In genomic region chr2:148645135-148645924, GRCh38 we compare ENCODE assay signal across 8 cellular contexts. TPM values are rescaled to one million over a fixed set of nuclear protein-coding genes. Genes with fewer than 3 reads are reported as not detected.
DNase-seq lines count a peak whose midpoint lies in the region; ATAC-seq, FAIRE-seq and TF ChIP-seq lines count a peak whose summit lies in the region.

No MANE protein-coding gene starts in this region.

- H2BK120ac ChIP-seq in IMR-90 (ENCODE audit: low read depth, low read length): peak overlapping the region; percentile 99

- peak overlapping the region; percentile 99 for H2AK9ac ChIP-seq in IMR-90 (replicated peaks; ENCODE audit: low read depth, low read length, poor library complexity)

- H2BK20ac ChIP-seq in IMR-90 (ENCODE audit: low read depth, low read length): peak overlapping the region; percentile 89

- peak overlapping the region; percentile 100 for H3K23ac ChIP-seq in IMR-90 (ENCODE audit: low read depth, low read length)

- H4K91ac ChIP-seq in IMR-90 (ENCODE audit: insufficient read depth, low read depth, low read length): peak overlapping the region; percentile 98

- H3K9me3 ChIP-seq in IMR-90 (ENCODE audit: control insufficient read depth, insufficient read depth, low read length) (no peaks in the 10 kb centered on the region), OCI-LY3 (ENCODE audit: insufficient read depth, low read length) (no peaks in the 10 kb centered on the region), endothelial cell of umbilical vein (replicated peaks; ENCODE audit: control insufficient read depth, insufficient read depth, low read length) (no peaks in the 10 kb centered on the region)

- H3K79me2 ChIP-seq in OCI-LY3 (ENCODE audit: low read length): peaks cover 51% of the 10 kb centered on the region
- H3K79me2 ChIP-seq in endothelial cell of umbilical vein (ENCODE audit: control insufficient read depth, insufficient read depth, low read length): peaks cover 49% of the 10 kb centered on the region

- in situ Hi-C loops in IMR-90 (cut with MboI; ENCODE audit: low sequenced_read_pairs): loop anchor here (25.0 kb wide), 2 partner anchors 317 to 667 kb away; no protein-coding TSS in a partner anchor

- H2BK5ac ChIP-seq in IMR-90 (ENCODE audit: low read depth, low read length, poor library complexity, severe bottlenecking): peak overlapping the region; percentile 100

- peak overlapping the region; percentile 99 for H4K5ac ChIP-seq in IMR-90 (ENCODE audit: low read depth, low read length)

- H3K27ac ChIP-seq in IMR-90 (ENCODE audit: insufficient read depth, low read length) (peak overlapping the region; percentile 98), OCI-LY3 (ENCODE audit: low read length) (peak overlapping the region; percentile 82), endothelial cell of umbilical vein (ENCODE audit: insufficient read depth, low read depth, low read length) (peak overlapping the region; percentile 84)

- no TSS peak for BruUV-seq in IMR-90 (replicated peaks; lab: Mats Ljungman, UMichigan)
- BruUV-seq in endothelial cell of umbilical vein (replicated peaks; lab: Mats Ljungman, UMichigan): TSS peak; percentile 28

- H3K36me3 ChIP-seq in IMR-90 (ENCODE audit: control insufficient read depth, insufficient read depth, low read length): no peaks in the 10 kb centered on the region
- H3K36me3 ChIP-seq in OCI-LY3 (replicated peaks; ENCODE audit: low read depth, low read length): no peaks in the 10 kb centered on the region
- no peaks in the 10 kb centered on the region for H3K36me3 ChIP-seq in endothelial cell of umbilical vein (ENCODE audit: control insufficient read depth in 2 of 2, extremely low read depth in 1 of 2, insufficient read depth in 2 of 2, low read length in 2 of 2)

- peak overlapping the region; percentile 89 for H2AK5ac ChIP-seq in IMR-90 (ENCODE audit: low read depth, low read length)

- H3K4me1 ChIP-seq in IMR-90 (ENCODE audit: control insufficient read depth, insufficient read depth, low read length): no peaks in the 10 kb centered on the region
- H3K4me1 ChIP-seq in OCI-LY3 (ENCODE audit: low read length): peaks cover 14% of the 10 kb centered on the region
- peaks cover 25% of the 10 kb centered on the region for H3K4me1 ChIP-seq in endothelial cell of umbilical vein (ENCODE audit: control insufficient read depth, extremely low read depth, insufficient read depth, low read length)

- peak overlapping the region; percentile 98 for H3K56ac ChIP-seq in IMR-90 (ENCODE audit: extremely low read depth, insufficient read depth, low read length)

- CTCF ChIA-PET in IMR-90 (lab: Yijun Ruan, JAX) (interaction anchor here (0.5 to 0.7 kb wide), 2 partner anchors 11 to 29 kb away, joined by 3 read pairs; no protein-coding TSS in a partner anchor), endothelial cell of umbilical vein (lab: Charles Lee) (interaction anchor here (0.6 to 1.7 kb wide), 5 partner anchors 15 to 657 kb away, joined by 3 to 7 read pairs (median 3); partner anchors contain the start of genes MBD5 and ORC4)

- H3K4ac ChIP-seq in IMR-90 (ENCODE audit: low read depth, low read length): peak overlapping the region; percentile 100

- DNase-seq in D721Med (ENCODE audit: insufficient read length, low spot score) (peak; percentile 36), IMR-90 (peak; percentile 90), activated T-cell treated with anti-CD3 and anti-CD28 coated beads for 24 hours (ENCODE audit: low read depth) (peak; percentile 92), endothelial cell of umbilical vein (ENCODE audit: low read depth, low spot score) (peak; percentile 95), midbrain (lab: John Stamatoyannopoulos, UW) (peak; percentile 98)
- peak; percentile 86 to 87 for DNase-seq in stimulated activated CD8-positive, alpha-beta memory T cell treated with anti-CD3 and anti-CD28 coated beads, Interleukin-15, amount 100 ng/mL, for 48 hours (ENCODE audit: low read depth in 2 of 2)

- peaks cover 12% of the 10 kb centered on the region; the same call in 1 of the 2 replicates for H3K27me3 ChIP-seq in IMR-90 (ENCODE audit: control insufficient read depth, insufficient read depth, low read length)
- no peaks in the 10 kb centered on the region for H3K27me3 ChIP-seq in OCI-LY3 (ENCODE audit: low read depth, low read length)
- no peaks in the 10 kb centered on the region for H3K27me3 ChIP-seq in endothelial cell of umbilical vein (ENCODE audit: control insufficient read depth in 2 of 2, insufficient read depth in 2 of 2, low read length in 2 of 2)

- H3K9me1 ChIP-seq in IMR-90 (ENCODE audit: insufficient read depth, low read length): no peaks in the 10 kb centered on the region
- H3K9me1 ChIP-seq in endothelial cell of umbilical vein (replicated peaks; ENCODE audit: control insufficient read depth, extremely low read depth, insufficient read depth, low read length): no peaks in the 10 kb centered on the region

- H2BK15ac ChIP-seq in IMR-90 (ENCODE audit: low read depth, low read length): peak overlapping the region; percentile 71; the same call in 1 of the 3 replicates

- POLR2A ChIA-PET in IMR-90 (lab: Charles Lee; ENCODE audit: unreplicated experiment) (no interaction called here), endothelial cell of umbilical vein (lab: Charles Lee) (interaction anchor here (0.6 to 0.7 kb wide), 4 partner anchors 25 to 785 kb away, joined by 4 to 14 read pairs (median 5); partner anchors contain the start of genes MBD5 and ORC4)

- H3K4me2 ChIP-seq in IMR-90 (ENCODE audit: low read depth, low read length): peak overlapping the region; percentile 82
- peak overlapping the region; percentile 70 for H3K4me2 ChIP-seq in OCI-LY3 (ENCODE audit: low read length)
- H3K4me2 ChIP-seq in endothelial cell of umbilical vein (ENCODE audit: insufficient read depth, low read length): peak overlapping the region; percentile 99

- H3K4me3 ChIP-seq in IMR-90 (ENCODE audit: insufficient read depth, low read depth, low read length) (peak overlapping the region; percentile 86), OCI-LY3 (ENCODE audit: low read length) (peak overlapping the region; percentile 90), endothelial cell of umbilical vein (replicated peaks in 1 of 3; ENCODE audit: insufficient read depth in 1 of 3, low read depth in 1 of 3, low read length in 3 of 3) (peak overlapping the region; percentile 83 to 85 (median 83))

- dilution Hi-C loops in IMR-90 (cut with HindIII; ENCODE audit: low sequenced_read_pairs, unreplicated experiment): no loop called here
- dilution Hi-C loops in endothelial cell of umbilical vein (cut with MboI; ENCODE audit: extremely low pct_ligation_motif_present, low sequenced_read_pairs): no loop called here

- H4K8ac ChIP-seq in IMR-90 (ENCODE audit: low read depth in 2 of 2, low read length in 2 of 2): peak overlapping the region; percentile 76 to 100

- H3K14ac ChIP-seq in IMR-90 (replicated peaks; ENCODE audit: low read depth, low read length): peak overlapping the region; percentile 100

- FAIRE-seq in D721Med (lab: Jason Lieb, UNC) (no peak), endothelial cell of umbilical vein (lab: Jason Lieb, UNC) (peak; percentile 86)

- H2AFZ ChIP-seq in IMR-90 (replicated peaks; ENCODE audit: low read length, poor library complexity) (peak overlapping the region; percentile 100), OCI-LY3 (ENCODE audit: low read depth, low read length) (0 out of 2 replicates have a peak overlapping the region, but pooled peaks have one; percentile 54), endothelial cell of umbilical vein (ENCODE audit: low read depth, low read length) (peak overlapping the region; percentile 69)

- peak; percentile 26 for TF ChIP-seq CTCF in D721Med (IDR thresholded peaks at IDR 0.05; ENCODE audit: insufficient read depth, missing control alignments)
- TF ChIP-seq CTCF in IMR-90 (conservative IDR thresholded peaks at IDR 0.05; ENCODE audit: low read depth, low read length): peak; percentile 37
- TF ChIP-seq CTCF in OCI-LY3 (IDR thresholded peaks at IDR 0.05; ENCODE audit: low read depth, low read length): no peak
- TF ChIP-seq CTCF in endothelial cell of umbilical vein (IDR thresholded peaks at IDR 0.05; ENCODE audit: extremely low read depth in 1 of 2, insufficient read depth in 1 of 2, low read depth in 1 of 2, low read length in 2 of 2): peak; percentile 14 to 47

- ATAC-seq in GM21529 (IDR thresholded peaks at IDR 0.05; ENCODE audit: unreplicated experiment) (peak; percentile 40), IMR-90 (ENCODE audit: low read depth) (peak; percentile 92)

- WGBS in IMR-90 (ENCODE audit: extremely low coverage in 2 of 2, insufficient read length in 1 of 2), 2 experiments: 0% methylated on average over 50 of the region's 80 CpGs; no CpG with 5 or more reads in 1 of the 2 experiments

- TF ChIP-seq POLR2A in IMR-90 (IDR thresholded peaks at IDR 0.05; ENCODE audit: low read depth, low read length): no peak; the same call in 1 of the 2 replicates
- TF ChIP-seq POLR2A in endothelial cell of umbilical vein (IDR thresholded peaks at IDR 0.05; ENCODE audit: low read depth, low read length): no peak

- intact Hi-C loops in IMR-90 (cut with micrococcal nuclease): loop anchor here (5.0 to 10.0 kb wide), 4 partner anchors 137 to 919 kb away; partner anchors contain the start of gene KIF5C
- intact Hi-C loops in endothelial cell of umbilical vein (cut with micrococcal nuclease): loop anchor here (1.0 to 10.0 kb wide), 7 partner anchors 29 to 919 kb away; partner anchors contain the start of genes ACVR2A, KIF5C, MBD5 and ORC4

- H4K20me1 ChIP-seq in IMR-90 (ENCODE audit: insufficient read depth, low read length) (peaks cover 39% of the 10 kb centered on the region), OCI-LY3 (ENCODE audit: insufficient read depth, low read length) (peaks cover 45% of the 10 kb centered on the region), endothelial cell of umbilical vein (replicated peaks; ENCODE audit: control insufficient read depth, extremely low read depth, insufficient read depth, low read length) (peaks cover 21% of the 10 kb centered on the region)

- peak overlapping the region; percentile 97 for H3K9ac ChIP-seq in IMR-90 (ENCODE audit: low read depth, low read length)
- H3K9ac ChIP-seq in OCI-LY3 (ENCODE audit: low read length): peak overlapping the region; percentile 89
- peak overlapping the region; percentile 90 for H3K9ac ChIP-seq in endothelial cell of umbilical vein (replicated peaks; ENCODE audit: extremely low read depth, insufficient read depth, low read length)

- TF ChIP-seq RAD21 in IMR-90 (IDR thresholded peaks at IDR 0.05; ENCODE audit: low read length): peak; percentile 24; the same call in 1 of the 2 replicates

- H3K18ac ChIP-seq in IMR-90 (ENCODE audit: low read depth, low read length): peak overlapping the region; percentile 99

- H3K79me1 ChIP-seq in IMR-90 (ENCODE audit: low read depth in 1 of 2, low read length in 2 of 2): peaks cover 0 to 17% of the 10 kb centered on the region in 2 experiments; a peak in 2 of 4 replicates

RNA-seq across cellular contexts. Expression of gene EPC2, which starts 0.8 kb away (rescaled TPM):
- total RNA-seq in IMR-90 (2012; rRNA removed): 22.6 and 26.1 TPM in 2 replicates
- polyA plus RNA-seq in IMR-90 (2012; rRNA removed): 10.6 and 11.4 TPM in 2 replicates
- 1.1 and 2.7 TPM in 2 replicates for polyA plus RNA-seq in IMR-90 (2012; cell fraction: cytosol; rRNA removed)
- polyA plus RNA-seq in IMR-90 (2012; cell fraction: nucleus; rRNA removed; ENCODE audit: low replicate concordance): 2.8 and 14.8 TPM in 2 replicates
- 24.3 and 25.2 TPM in 2 replicates for total RNA-seq in endothelial cell of umbilical vein
- polyA plus RNA-seq in endothelial cell of umbilical vein: 14.6 and 15.1 TPM in 2 replicates
- polyA plus RNA-seq in endothelial cell of umbilical vein (2011; cell fraction: cytosol; rRNA removed): 13.9 and 14.7 TPM in 2 replicates
- 21.4 and 26.4 TPM in 2 replicates for polyA plus RNA-seq in endothelial cell of umbilical vein (2011; cell fraction: nucleus; rRNA removed)
- polyA plus RNA-seq in endothelial cell of umbilical vein (2012): 14.7 and 16.5 TPM in 2 replicates
- 29.2 and 32.3 TPM in 2 replicates for polyA minus RNA-seq in endothelial cell of umbilical vein
- 12.4 TPM for polyA minus RNA-seq in endothelial cell of umbilical vein (2011; cell fraction: cytosol; rRNA and poly(A)+ RNA removed)
- polyA minus RNA-seq in endothelial cell of umbilical vein (2011; cell fraction: nucleus; rRNA and poly(A)+ RNA removed): 91.9 and 129 TPM in 2 replicates

Comparison
In these comparisons a context has a peak if more than half of its experiments do, and no peak if none do; other contexts are left out.
1. Peak in every context shown above with its lines: DNase-seq, ATAC-seq, H3K4me3 ChIP-seq and H3K27ac ChIP-seq.
2. DNase-seq: peak in every context shown above with its lines; median percentile 98 in midbrain; 95 in endothelial cell of umbilical vein; 92 in activated T-cell treated with anti-CD3 and anti-CD28 coated beads for 24 hours; 90 in IMR-90; 86 in stimulated activated CD8-positive, alpha-beta memory T cell treated with anti-CD3 and anti-CD28 coated beads, Interleukin-15, amount 100 ng/mL, for 48 hours; 36 in D721Med.